Comparison of ENCODE assay signal across 19 cellular contexts in the genomic region with DNA sequence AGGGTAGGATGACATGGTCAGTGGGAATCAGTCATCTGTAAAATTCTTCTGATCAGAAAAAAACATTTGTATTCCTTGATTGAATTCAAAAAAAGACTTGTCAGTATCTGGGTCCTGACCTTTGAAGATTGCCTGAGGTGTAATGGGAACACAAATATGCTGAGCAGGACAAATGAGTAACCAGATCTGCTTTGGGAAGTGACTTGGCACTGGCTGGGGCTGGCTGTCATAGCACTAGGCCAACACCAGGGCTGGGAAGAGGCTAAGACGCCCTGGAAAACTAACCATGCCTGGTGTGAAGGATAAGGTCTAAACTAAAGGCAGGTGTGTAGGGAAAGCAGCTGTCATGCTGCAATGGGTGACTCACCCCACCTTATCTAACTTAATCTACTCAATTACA.
A peak's percentile ranks its signal among the peaks of the same experiment; 100 is the strongest.
DNase-seq lines count a peak whose midpoint lies in the region; ATAC-seq, FAIRE-seq and TF ChIP-seq lines count a peak whose summit lies in the region.
"Had no signal": no experiment of that assay in that cellular context is flagged by ENCODE, and none has a peak within 500 bp of the region (broad histone marks: within the 10 kb centered on the region; RNA-seq: fewer than 3 reads in every experiment).

No MANE protein-coding gene starts in this region.

- FAIRE-seq in keratinocyte (lab: Jason Lieb, UNC): no peak

- H3K36me3 ChIP-seq in keratinocyte (ENCODE audit: control insufficient read depth in 2 of 2, extremely low read depth in 1 of 2, insufficient read depth in 2 of 2, low read length in 2 of 2): no peaks in the 10 kb centered on the region
- H3K36me3 ChIP-seq: uterus had no signal

- no peaks in the 10 kb centered on the region for H3K9me3 ChIP-seq in keratinocyte (ENCODE audit: control insufficient read depth, low read depth, low read length)
- H3K9me3 ChIP-seq: uterus had no signal

- DNase-seq in GM12864 (ENCODE audit: low read depth): no peak
- peak; percentile 43 for DNase-seq in SK-N-DZ (ENCODE audit: low spot score)
- no peak for DNase-seq in keratinocyte (ENCODE audit: low read depth, low spot score)
- no peak for DNase-seq in HPDE6-E6E7 (ENCODE audit: extremely low spot score)
- no peak for DNase-seq in activated T-cell treated with anti-CD3 and anti-CD28 coated beads for 4 hours
- DNase-seq in stimulated activated naive B cell treated with anti-CD40 and anti-IgM and Interleukin-4, amounts not matched to agents 10 μg/mL and 1 μg/mL and 100 μg/mL, for 72 hours: no peak
- DNase-seq: activated CD4-positive, alpha-beta memory T cell treated with anti-CD3 and anti-CD28 coated beads for 36 hours; activated naive CD4-positive, alpha-beta T cell treated with anti-CD3 and anti-CD28 coated beads for 36 hours; activated T-cell treated with anti-CD3 and anti-CD28 coated beads, Interleukin-2, amount 50 U/mL, for 24 hours; CD8-positive, alpha-beta memory T cell; naive B cell; NCI-H1092 treated with DMSO at 0.1 percent for 48 hours; stimulated activated CD4-positive, alpha-beta T cell treated with anti-CD3 and anti-CD28 coated beads, Interleukin-2, amount 100 ng/mL, for 24 hours; uterus had no signal

- dilution Hi-C loops in keratinocyte (cut with MboI; ENCODE audit: extremely low pct_ligation_motif_present, low sequenced_read_pairs): no loop called here

- no peak overlapping the region for H3K27ac Mint-ChIP-seq in stimulated activated naive B cell treated with anti-CD40 and anti-IgM and Interleukin-4, amounts not matched to agents 10 μg/mL and 1 μg/mL and 100 μg/mL, for 72 hours
- H3K27ac Mint-ChIP-seq: activated CD4-positive, alpha-beta memory T cell treated with anti-CD3 and anti-CD28 coated beads for 36 hours; activated naive CD4-positive, alpha-beta T cell treated with anti-CD3 and anti-CD28 coated beads for 36 hours; activated T-cell treated with anti-CD3 and anti-CD28 coated beads, Interleukin-2, amount 50 U/mL, for 24 hours; CD8-positive, alpha-beta memory T cell; naive B cell had no signal

- H3K4me3 Mint-ChIP-seq in stimulated activated naive B cell treated with anti-CD40 and anti-IgM and Interleukin-4, amounts not matched to agents 10 μg/mL and 1 μg/mL and 100 μg/mL, for 72 hours: no peak overlapping the region
- H3K4me3 Mint-ChIP-seq: activated CD4-positive, alpha-beta memory T cell treated with anti-CD3 and anti-CD28 coated beads for 36 hours; activated naive CD4-positive, alpha-beta T cell treated with anti-CD3 and anti-CD28 coated beads for 36 hours; activated T-cell treated with anti-CD3 and anti-CD28 coated beads, Interleukin-2, amount 50 U/mL, for 24 hours; CD8-positive, alpha-beta memory T cell; naive B cell had no signal

- H3K9me1 ChIP-seq in keratinocyte (ENCODE audit: control insufficient read depth, extremely low read depth, insufficient read depth, low read length): no peaks in the 10 kb centered on the region

- H3K27me3 ChIP-seq in keratinocyte (ENCODE audit: control insufficient read depth, extremely low read depth, insufficient read depth, low read length): no peaks in the 10 kb centered on the region
- H3K27me3 ChIP-seq: uterus had no signal

- H3K27ac ChIP-seq in 22Rv1 (no peak overlapping the region), keratinocyte (ENCODE audit: control insufficient read depth, insufficient read depth, low read length) (no peak overlapping the region)
- H3K27ac ChIP-seq: parathyroid adenoma, uterus had no signal

- H3K36me3 Mint-ChIP-seq in stimulated activated naive B cell treated with anti-CD40 and anti-IgM and Interleukin-4, amounts not matched to agents 10 μg/mL and 1 μg/mL and 100 μg/mL, for 72 hours: no peaks in the 10 kb centered on the region
- H3K36me3 Mint-ChIP-seq: activated CD4-positive, alpha-beta memory T cell treated with anti-CD3 and anti-CD28 coated beads for 36 hours; CD8-positive, alpha-beta memory T cell; naive B cell had no signal

- no peak overlapping the region for H2AFZ ChIP-seq in keratinocyte (ENCODE audit: control insufficient read depth, low read length)
- H2AFZ ChIP-seq: parathyroid adenoma had no signal

- no peak overlapping the region for H3K9ac ChIP-seq in keratinocyte (ENCODE audit: control insufficient read depth, extremely low read depth, insufficient read depth, low read length)
- H3K9ac ChIP-seq: parathyroid adenoma had no signal

- H3K27me3 Mint-ChIP-seq in stimulated activated naive B cell treated with anti-CD40 and anti-IgM and Interleukin-4, amounts not matched to agents 10 μg/mL and 1 μg/mL and 100 μg/mL, for 72 hours: no peaks in the 10 kb centered on the region
- H3K27me3 Mint-ChIP-seq: activated CD4-positive, alpha-beta memory T cell treated with anti-CD3 and anti-CD28 coated beads for 36 hours; activated T-cell treated with anti-CD3 and anti-CD28 coated beads, Interleukin-2, amount 50 U/mL, for 24 hours; CD8-positive, alpha-beta memory T cell; naive B cell had no signal

- no peaks in the 10 kb centered on the region for H3K4me1 Mint-ChIP-seq in stimulated activated naive B cell treated with anti-CD40 and anti-IgM and Interleukin-4, amounts not matched to agents 10 μg/mL and 1 μg/mL and 100 μg/mL, for 72 hours
- H3K4me1 Mint-ChIP-seq: CD8-positive, alpha-beta memory T cell; naive B cell had no signal

- TF ChIP-seq CTCF in 22Rv1 (IDR thresholded peaks at IDR 0.05) (peak; percentile 34), GM12864 (IDR thresholded peaks at IDR 0.05; ENCODE audit: low read depth, low read length, missing control alignments) (peak; percentile 13), keratinocyte (optimal IDR thresholded peaks at IDR 0.05 in 1 of 3, IDR thresholded peaks at IDR 0.05 in 1 of 3, conservative IDR thresholded peaks at IDR 0.05 in 1 of 3; ENCODE audit: extremely low read depth in 1 of 3, insufficient read depth in 2 of 3, low read length in 3 of 3) (peak in 2 of 3 experiments; percentile 9 to 53)

- ATAC-seq in stimulated activated naive B cell treated with anti-CD40 and anti-IgM and Interleukin-4, amounts not matched to agents 10 μg/mL and 1 μg/mL and 100 μg/mL, for 72 hours (replicated peaks): no peak
- ATAC-seq in HG02840 (IDR thresholded peaks at IDR 0.05; ENCODE audit: low FRiP score, unreplicated experiment): no peak
- ATAC-seq: HCT116 had no signal

- H3K79me2 ChIP-seq in keratinocyte (ENCODE audit: control insufficient read depth, insufficient read depth, low read length): no peaks in the 10 kb centered on the region
- H3K79me2 ChIP-seq: parathyroid adenoma had no signal

- H3K4me3 ChIP-seq in GM12864 (ENCODE audit: low read depth, low read length): no peak overlapping the region
- H3K4me3 ChIP-seq in keratinocyte (ENCODE audit: control insufficient read depth in 2 of 3, extremely low read depth in 1 of 3, insufficient read depth in 2 of 3, low read depth in 1 of 3, low read length in 3 of 3): no peak overlapping the region
- H3K4me3 ChIP-seq: lung, uterus had no signal

- H4K20me1 ChIP-seq in keratinocyte (ENCODE audit: control insufficient read depth, extremely low read depth, insufficient read depth, low read length): no peaks in the 10 kb centered on the region

- H3K4me2 ChIP-seq in keratinocyte (ENCODE audit: control insufficient read depth, extremely low read depth, insufficient read depth, low read depth, low read length): no peak overlapping the region

- no peaks in the 10 kb centered on the region for H3K4me1 ChIP-seq in keratinocyte (ENCODE audit: control insufficient read depth, extremely low read depth, insufficient read depth, low read length)
- H3K4me1 ChIP-seq: parathyroid adenoma, uterus had no signal

- H3K9me3 Mint-ChIP-seq in stimulated activated naive B cell treated with anti-CD40 and anti-IgM and Interleukin-4, amounts not matched to agents 10 μg/mL and 1 μg/mL and 100 μg/mL, for 72 hours: no peaks in the 10 kb centered on the region
- H3K9me3 Mint-ChIP-seq: activated CD4-positive, alpha-beta memory T cell treated with anti-CD3 and anti-CD28 coated beads for 36 hours; activated naive CD4-positive, alpha-beta T cell treated with anti-CD3 and anti-CD28 coated beads for 36 hours; activated T-cell treated with anti-CD3 and anti-CD28 coated beads, Interleukin-2, amount 50 U/mL, for 24 hours; naive B cell had no signal
